6 cellular contexts compared by ENCODE assay signal in the genomic region with DNA sequence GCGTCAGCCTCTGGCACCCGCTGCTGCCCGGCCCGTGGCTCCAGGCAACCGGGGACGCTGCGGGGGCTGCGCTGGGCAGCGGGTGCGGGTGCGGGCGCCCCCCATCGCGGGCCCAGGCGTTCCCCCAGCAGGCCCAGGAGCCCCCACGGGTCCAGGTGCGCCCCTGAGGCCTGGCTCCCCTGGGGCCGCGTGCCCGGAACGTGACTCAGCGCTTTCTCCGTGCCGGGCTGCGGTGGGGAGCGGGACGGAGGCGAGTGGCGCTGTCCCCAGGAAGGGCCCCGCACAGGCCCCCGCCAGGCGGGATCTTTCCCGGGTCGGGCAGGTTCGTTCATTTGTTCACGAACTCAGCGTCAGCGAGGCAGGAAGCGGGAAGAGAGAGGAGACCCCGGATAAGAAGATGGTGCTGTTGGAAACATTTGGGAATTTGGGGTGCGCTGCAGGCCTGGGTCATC. TPM values are rescaled to one million over a fixed set of nuclear protein-coding genes. Genes with fewer than 3 reads are reported as not detected.
DNase-seq lines count a peak whose midpoint lies in the region; ATAC-seq and TF ChIP-seq lines count a peak whose summit lies in the region.

No MANE protein-coding gene starts in this region.

- ATAC-seq in GM18909 (IDR thresholded peaks at IDR 0.05; ENCODE audit: poor library complexity, unreplicated experiment) (peak; percentile 18), GM21360 (IDR thresholded peaks at IDR 0.05; ENCODE audit: unreplicated experiment) (no peak)

- H3K4me3 ChIP-seq in astrocyte of the spinal cord (ENCODE audit: low read depth, low read length) (peak overlapping the region; percentile 17), neural progenitor cell (no peak overlapping the region)

- TF ChIP-seq CTCF in astrocyte of the spinal cord (IDR thresholded peaks at IDR 0.05; ENCODE audit: low read depth, low read length), result no peak
- no peak for TF ChIP-seq CTCF in neural progenitor cell (IDR thresholded peaks at IDR 0.05)

- H3K36me3 Mint-ChIP-seq in neural progenitor cell, result no peaks in the 10 kb centered on the region

- H3K4me3 Mint-ChIP-seq in neural progenitor cell, result peak overlapping the region; percentile 58

- H2AFZ ChIP-seq in neural progenitor cell (replicated peaks), result peak overlapping the region; percentile 3

- H3K27ac Mint-ChIP-seq in neural progenitor cell, result peak overlapping the region; percentile 95

- no peaks in the 10 kb centered on the region for H3K4me1 ChIP-seq in neural progenitor cell

- peaks cover 10% of the 10 kb centered on the region for H3K27me3 ChIP-seq in neural progenitor cell

- H3K4me2 ChIP-seq in neural progenitor cell, result peak overlapping the region; percentile 52

- H3K9ac ChIP-seq in neural progenitor cell, result no peak overlapping the region

- in situ Hi-C loops in astrocyte of the spinal cord (cut with HindIII; ENCODE audit: low sequenced_read_pairs), result no loop called here

- no peaks in the 10 kb centered on the region for H3K9me3 Mint-ChIP-seq in neural progenitor cell

- no peaks in the 10 kb centered on the region for H3K9me3 ChIP-seq in neural progenitor cell (ENCODE audit: low read depth)

- no peaks in the 10 kb centered on the region for H3K79me2 ChIP-seq in neural progenitor cell (ENCODE audit: low read depth)

- no peak for DNase-seq in astrocyte of the spinal cord (ENCODE audit: low read depth, low spot score)
- DNase-seq in neural progenitor cell (ENCODE audit: low spot score), result no peak
- DNase-seq in NCI-H1092 treated with DMSO at 0.1 percent for 48 hours (lab: John Stamatoyannopoulos, UW), result no peak
- DNase-seq in hepatic stellate cell (ENCODE audit: low spot score), result no peak

- no peaks in the 10 kb centered on the region for H4K20me1 ChIP-seq in neural progenitor cell (ENCODE audit: low read depth)

- no peak overlapping the region for H3K27ac ChIP-seq in neural progenitor cell

- H3K27me3 Mint-ChIP-seq in neural progenitor cell (ENCODE audit: insufficient read depth, low read depth), result peaks cover 2% of the 10 kb centered on the region

- peaks cover 6% of the 10 kb centered on the region for H3F3A ChIP-seq in neural progenitor cell (ENCODE audit: low read depth)

- peaks cover 40% of the 10 kb centered on the region for H3K4me1 Mint-ChIP-seq in neural progenitor cell

- no peaks in the 10 kb centered on the region for H3K36me3 ChIP-seq in neural progenitor cell

RNA-seq across cellular contexts. Expression of a gene that starts 18.4 kb away (rescaled TPM):
- 64.3 and 72.8 TPM in 2 replicates for total RNA-seq in neural progenitor cell (ENCODE audit: low replicate concordance)

RNA-seq across cellular contexts. Expression of a gene that starts 19.1 kb away (rescaled TPM):
- total RNA-seq in neural progenitor cell (ENCODE audit: low replicate concordance), result 0.49 and 1.7 TPM in 2 replicates

RNA-seq across cellular contexts. Expression of a gene that starts 43.0 kb away (rescaled TPM):
- not detected in 2 replicates for total RNA-seq in neural progenitor cell (ENCODE audit: low replicate concordance)

RNA-seq across cellular contexts. Expression of a gene that starts 47.4 kb away (rescaled TPM):
- not detected in 2 replicates for total RNA-seq in neural progenitor cell (ENCODE audit: low replicate concordance)

RNA-seq across cellular contexts. Expression of a gene that starts 49.6 kb away (rescaled TPM):
- total RNA-seq in neural progenitor cell (ENCODE audit: low replicate concordance), result 31.7 and 32.8 TPM in 2 replicates
